1 cellular context compared by ENCODE assay signal in genomic region chr5:83434929-83435328, GRCh38.
TF ChIP-seq lines count a peak whose summit lies in the region.

No MANE protein-coding gene starts in this region.

TF ChIP-seq in GM23338, 12 proteins besides CTCF, POLR2A, EP300 and RAD21 (continued from another document):
- no peak for TF ChIP-seq REST (IDR thresholded peaks at IDR 0.05; ENCODE audit: unreplicated experiment)
- no peak for TF ChIP-seq JUNB (IDR thresholded peaks at IDR 0.05; ENCODE audit: unreplicated experiment)
- no peak for TF ChIP-seq EZH2phosphoT487 (IDR thresholded peaks at IDR 0.05; ENCODE audit: unreplicated experiment)
- TF ChIP-seq POLR2AphosphoS5 (IDR thresholded peaks at IDR 0.05; ENCODE audit: low read depth): no peak
- TF ChIP-seq ZNF114 (CRISPR knock-in tag; IDR thresholded peaks at IDR 0.05): no peak
- no peak for TF ChIP-seq NANOG (IDR thresholded peaks at IDR 0.05; ENCODE audit: borderline replicate concordance)
- TF ChIP-seq STAT1 (IDR thresholded peaks at IDR 0.05; ENCODE audit: unreplicated experiment): no peak
TF ChIP-seq in GM23338: peak in this region for 0.
